ENCODE assay signal across 27 cellular contexts in genomic region chr13:39245688-39246087, GRCh38.
A peak's percentile ranks its signal among the peaks of the same experiment; 100 is the strongest.
DNase-seq lines count a peak whose midpoint lies in the region; ATAC-seq and TF ChIP-seq lines count a peak whose summit lies in the region.
"Had no signal": no experiment of that assay in that cellular context is flagged by ENCODE, and none has a peak within 500 bp of the region (broad histone marks: within the 10 kb centered on the region; RNA-seq: fewer than 3 reads in every experiment).

No MANE protein-coding gene starts in this region.

- H3K9me3 ChIP-seq in esophagus squamous epithelium = no peaks in the 10 kb centered on the region
- H3K9me3 ChIP-seq: pancreas, right atrium auricular region, spleen had no signal

- H3K4me1 ChIP-seq in esophagus squamous epithelium = no peaks in the 10 kb centered on the region
- H3K4me1 ChIP-seq: pancreas, spleen had no signal

- no peak overlapping the region for H3K4me3 Mint-ChIP-seq in nephron progenitor cell
- H3K4me3 Mint-ChIP-seq: activated naive CD4-positive, alpha-beta T cell treated with anti-CD3 and anti-CD28 coated beads for 36 hours; activated T-cell treated with anti-CD3 and anti-CD28 coated beads, Interleukin-2, amount 50 U/mL, for 4 hours; CD4-positive, alpha-beta memory T cell; dendritic cell treated with granulocyte-macrophage colony-stimulating factor and Interleukin-4, amounts not matched to agents 40 ng/mL and 50 ng/mL, for 4 days; IgD-negative memory B cell; natural killer cell treated with Interleukin-12 subunit alpha and Interleukin-12 subunit beta and Interleukin-15 and Interleukin-18, amount 100 ng/mL, for 72 hours; stimulated activated effector memory CD8-positive, alpha-beta T cell treated with anti-CD3 and anti-CD28 coated beads, Interleukin-12 subunit alpha, Interleukin-12 subunit beta, amount 100 ng/mL, for 72 hours had no signal

- no peaks in the 10 kb centered on the region for H3K27me3 ChIP-seq in esophagus squamous epithelium
- H3K27me3 ChIP-seq: pancreas, right atrium auricular region had no signal

- DNase-seq in NCI-H1694 treated with DMSO at 0.1 percent for 48 hours (lab: John Stamatoyannopoulos, UW) = peak; percentile 2
- no peak for DNase-seq in NCI-H1694 (lab: John Stamatoyannopoulos, UW)
- DNase-seq in NCI-H146 (lab: John Stamatoyannopoulos, UW) = peak; percentile 66
- peak; percentile 78 for DNase-seq in NCI-H748 (lab: John Stamatoyannopoulos, UW; ENCODE audit: unreplicated experiment)
- peak; percentile 4 for DNase-seq in nephron progenitor cell
- no peak for DNase-seq in GM19240 (ENCODE audit: insufficient read length, low spot score)
- DNase-seq in esophagus squamous epithelium (lab: John Stamatoyannopoulos, UW) = no peak
- DNase-seq: activated CD8-positive, alpha-beta memory T cell treated with anti-CD3 and anti-CD28 coated beads for 24 hours; activated naive CD4-positive, alpha-beta T cell treated with anti-CD3 and anti-CD28 coated beads for 36 hours; activated T-cell treated with anti-CD3 and anti-CD28 coated beads, Interleukin-2, amount 50 U/mL, for 4 hours; AML-193; amygdala; CD4-positive, alpha-beta memory T cell; NCI-H2081 treated with DMSO at 0.1 percent for 48 hours; NCI-H774; pancreas; spleen; stimulated activated CD4-positive, alpha-beta T cell treated with anti-CD3 and anti-CD28 coated beads, Interleukin-2, amount 100 ng/mL, for 48 hours; T-helper 2 cell had no signal

- H3K9me3 Mint-ChIP-seq in nephron progenitor cell = no peaks in the 10 kb centered on the region
- H3K9me3 Mint-ChIP-seq: activated naive CD4-positive, alpha-beta T cell treated with anti-CD3 and anti-CD28 coated beads for 36 hours; activated T-cell treated with anti-CD3 and anti-CD28 coated beads, Interleukin-2, amount 50 U/mL, for 4 hours; CD4-positive, alpha-beta memory T cell; dendritic cell treated with granulocyte-macrophage colony-stimulating factor and Interleukin-4, amounts not matched to agents 40 ng/mL and 50 ng/mL, for 4 days had no signal

- ATAC-seq in HG02610 (IDR thresholded peaks at IDR 0.05; ENCODE audit: unreplicated experiment) = no peak
- ATAC-seq: activated T-cell treated with anti-CD3 and anti-CD28 coated beads, Interleukin-2, amount 50 U/mL, for 4 hours; HCT116; natural killer cell treated with Interleukin-12 subunit alpha and Interleukin-12 subunit beta and Interleukin-15 and Interleukin-18, amount 100 ng/mL, for 72 hours; pancreas; SK-N-SH treated with all-trans-retinoic acid at 6 μM for 48 hours; stimulated activated effector memory CD8-positive, alpha-beta T cell treated with anti-CD3 and anti-CD28 coated beads, Interleukin-12 subunit alpha, Interleukin-12 subunit beta, amount 100 ng/mL, for 72 hours had no signal

- H3K36me3 ChIP-seq in esophagus squamous epithelium = no peaks in the 10 kb centered on the region
- H3K36me3 ChIP-seq: pancreas, right atrium auricular region, spleen had no signal

- H3K27ac Mint-ChIP-seq in nephron progenitor cell = peak overlapping the region; percentile 72
- H3K27ac Mint-ChIP-seq: activated naive CD4-positive, alpha-beta T cell treated with anti-CD3 and anti-CD28 coated beads for 36 hours; CD4-positive, alpha-beta memory T cell; dendritic cell treated with granulocyte-macrophage colony-stimulating factor and Interleukin-4, amounts not matched to agents 40 ng/mL and 50 ng/mL, for 4 days; IgD-negative memory B cell; natural killer cell treated with Interleukin-12 subunit alpha and Interleukin-12 subunit beta and Interleukin-15 and Interleukin-18, amount 100 ng/mL, for 72 hours; stimulated activated effector memory CD8-positive, alpha-beta T cell treated with anti-CD3 and anti-CD28 coated beads, Interleukin-12 subunit alpha, Interleukin-12 subunit beta, amount 100 ng/mL, for 72 hours had no signal

- no peak overlapping the region for H3K4me3 ChIP-seq in esophagus squamous epithelium
- H3K4me3 ChIP-seq: pancreas, right atrium auricular region, spleen had no signal

- H3K36me3 Mint-ChIP-seq in nephron progenitor cell (ENCODE audit: low read depth) = no peaks in the 10 kb centered on the region
- H3K36me3 Mint-ChIP-seq: CD4-positive, alpha-beta memory T cell; IgD-negative memory B cell; natural killer cell treated with Interleukin-12 subunit alpha and Interleukin-12 subunit beta and Interleukin-15 and Interleukin-18, amount 100 ng/mL, for 72 hours; stimulated activated effector memory CD8-positive, alpha-beta T cell treated with anti-CD3 and anti-CD28 coated beads, Interleukin-12 subunit alpha, Interleukin-12 subunit beta, amount 100 ng/mL, for 72 hours had no signal

- TF ChIP-seq CTCF in nephron progenitor cell (IDR thresholded peaks at IDR 0.05) = no peak
- no peak for TF ChIP-seq CTCF in esophagus squamous epithelium (IDR thresholded peaks at IDR 0.05)

- TF ChIP-seq POLR2A in esophagus squamous epithelium (IDR thresholded peaks at IDR 0.05) = no peak

- H3K4me1 Mint-ChIP-seq in nephron progenitor cell = peaks cover 23% of the 10 kb centered on the region
- H3K4me1 Mint-ChIP-seq: IgD-negative memory B cell; stimulated activated effector memory CD8-positive, alpha-beta T cell treated with anti-CD3 and anti-CD28 coated beads, Interleukin-12 subunit alpha, Interleukin-12 subunit beta, amount 100 ng/mL, for 72 hours had no signal

- 35 to 56% methylated on average over 4 of the region's 4 CpGs for WGBS in esophagus squamous epithelium, 2 donors

- H3K27me3 Mint-ChIP-seq in nephron progenitor cell (ENCODE audit: low read depth, poor library complexity) = peaks cover 7% of the 10 kb centered on the region
- H3K27me3 Mint-ChIP-seq: dendritic cell treated with granulocyte-macrophage colony-stimulating factor and Interleukin-4, amounts not matched to agents 40 ng/mL and 50 ng/mL, for 4 days had no signal

- no peak overlapping the region for H3K27ac ChIP-seq in esophagus squamous epithelium
- H3K27ac ChIP-seq: pancreas, right atrium auricular region, spleen had no signal

- intact Hi-C loops in esophagus squamous epithelium (cut with DNase I) = loop anchor here (10.0 kb wide), 1 partner anchor 101 kb away; no protein-coding TSS in a partner anchor

Comparison
In these comparisons a context has a peak if more than half of its experiments do, and no peak if none do; other contexts are left out.
1. DNase-seq: peak in NCI-H1694 treated with DMSO at 0.1 percent for 48 hours (single experiment), NCI-H146 (single experiment), NCI-H748 (single experiment) and nephron progenitor cell (single experiment); none in NCI-H1694 (single experiment), GM19240 (single experiment) and esophagus squamous epithelium (single experiment).